ENCODE assay signal across 24 cellular contexts in the genomic region with DNA sequence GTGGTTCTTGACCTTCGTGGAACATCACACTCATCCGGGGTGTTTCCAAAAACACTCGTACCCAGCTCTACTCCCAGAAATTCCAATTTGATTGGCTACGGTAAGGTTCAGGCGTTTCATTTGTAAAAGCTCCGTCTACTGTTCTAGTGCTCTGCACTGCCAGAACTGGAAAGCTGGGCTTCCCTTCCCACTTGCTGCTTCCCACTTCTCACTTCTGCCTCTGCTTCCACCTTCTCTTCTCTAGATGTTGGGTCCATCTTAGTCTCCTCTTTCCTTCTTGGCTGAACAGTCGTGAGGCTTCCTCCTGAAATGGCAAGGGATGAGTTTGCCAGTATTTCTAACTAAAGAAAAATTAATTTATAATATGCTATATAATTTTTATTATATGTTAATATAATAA. TPM values are rescaled to one million over a fixed set of nuclear protein-coding genes. Genes with fewer than 3 reads are reported as not detected.
"Had no signal": no experiment of that assay in that cellular context is flagged by ENCODE, and none has a peak within 500 bp of the region (broad histone marks: within the 10 kb centered on the region; RNA-seq: fewer than 3 reads in every experiment).

No MANE protein-coding gene starts in this region.

- H3K27me3 ChIP-seq: testis, thyroid gland, tibial nerve, transverse colon, upper lobe of left lung, upper lobe of right lung, uterus, vagina had no signal

- H3K9me3 ChIP-seq: suprapubic skin, testis, thoracic aorta, thyroid gland, tibial artery, tibial nerve, transverse colon, upper lobe of left lung, upper lobe of right lung, uterus, vagina had no signal

- H3K27ac ChIP-seq: stomach, suprapubic skin, testis, thoracic aorta, thyroid gland, tibial artery, tibial nerve, transverse colon, upper lobe of left lung, upper lobe of right lung, uterus, vagina had no signal

- H3K36me3 ChIP-seq: stomach, suprapubic skin, thoracic aorta, thyroid gland, tibial artery, tibial nerve, transverse colon, upper lobe of left lung, upper lobe of right lung, uterus, vagina had no signal

- H3K4me3 ChIP-seq: stomach, suprapubic skin, testis, thoracic aorta, thyroid gland, tibial artery, tibial nerve, transverse colon, upper lobe of left lung, upper lobe of right lung, uterus, vagina had no signal

- DNase-seq: stimulated activated CD4-positive, alpha-beta T cell treated with anti-CD3 and anti-CD28 coated beads, Interleukin-2, amount 100 ng/mL, for 48 hours; stimulated activated CD4-positive, alpha-beta T cell treated with anti-CD3 and anti-CD28 coated beads, Interleukin-4, amount 100 ng/mL, for 1 hour; stimulated activated CD4-positive, alpha-beta T cell treated with anti-CD3 and anti-CD28 coated beads, Interleukin-4, amount 100 ng/mL, for 24 hours; stimulated activated CD4-positive, alpha-beta T cell treated with anti-CD3 and anti-CD28 coated beads, Interleukin-4, amount 100 ng/mL, for 4 hours; stimulated activated CD8-positive, alpha-beta memory T cell treated with anti-CD3 and anti-CD28 coated beads, Interleukin-4, amount 100 ng/mL, for 48 hours; stimulated activated naive B cell treated with anti-CD40 and anti-IgM and Interleukin-4, amounts not matched to agents 10 μg/mL and 1 μg/mL and 100 μg/mL, for 72 hours; stimulated activated naive CD4-positive, alpha-beta T cell; stimulated activated naive CD4-positive, alpha-beta T cell treated with Interleukin-2 at 50 U/mL for 16 hours; stimulated activated naive CD8-positive, alpha-beta T cell treated with anti-CD3 and anti-CD28 coated beads, Interleukin-15, amount 100 ng/mL, for 72 hours; stimulated activated naive CD8-positive, alpha-beta T cell treated with anti-CD3 and anti-CD28 coated beads, Interleukin-15, Interleukin-2, amounts not matched to agents 100 U/mL and 50 U/mL, for 24 hours; stomach; substantia nigra; testis; thyroid gland; tibial artery; transverse colon; trophoblast cell; upper lobe of left lung; upper lobe of right lung; uterus had no signal

- H3K4me1 ChIP-seq: stomach, suprapubic skin, testis, thyroid gland, tibial artery, tibial nerve, transverse colon, upper lobe of left lung, upper lobe of right lung, uterus, vagina had no signal

RNA-seq across cellular contexts. Expression of gene RHCG, which starts 29.8 kb away (rescaled TPM):
- total RNA-seq: thoracic aorta, thyroid gland, upper lobe of left lung, upper lobe of right lung had no signal

RNA-seq across cellular contexts. Expression of gene TICRR, which starts 49.1 kb away (rescaled TPM):
- total RNA-seq: thoracic aorta had no signal
